9 cellular contexts compared by ENCODE assay signal in genomic region chr2:138779451-138780440, GRCh38. TPM values are rescaled to one million over a fixed set of nuclear protein-coding genes. Genes with fewer than 3 reads are reported as not detected.
DNase-seq lines count a peak whose midpoint lies in the region; ATAC-seq, FAIRE-seq and TF ChIP-seq lines count a peak whose summit lies in the region.
"Had no signal": no experiment of that assay in that cellular context is flagged by ENCODE, and none has a peak within 500 bp of the region (broad histone marks: within the 10 kb centered on the region; RNA-seq: fewer than 3 reads in every experiment).

TSS of gene NXPH2 (minus strand) at chr2:138780390. CDS start at chr2:138780241, 149 bp downstream.

- no peaks in the 10 kb centered on the region for H3K9me3 ChIP-seq in right lobe of liver
- no peaks in the 10 kb centered on the region for H3K9me3 ChIP-seq in thoracic aorta

- H3K4me3 ChIP-seq in bronchial epithelial cell (ENCODE audit: low read depth, low read length) (peak within 1 kb of the TSS; percentile 5), right lobe of liver (peak within 1 kb of the TSS; percentile 12 to 33 (median 16)), thoracic aorta (peak within 1 kb of the TSS; percentile 65)

- TF ChIP-seq POLR2A in right lobe of liver (IDR thresholded peaks at IDR 0.05), result no peak

- peaks cover 32% of the 10 kb centered on the region for H3K27me3 ChIP-seq in bronchial epithelial cell (ENCODE audit: control insufficient read depth, insufficient read depth, low read length)
- peaks cover 0 to 17% of the 10 kb centered on the region in 2 donors for H3K27me3 ChIP-seq in right lobe of liver
- peaks cover 5% of the 10 kb centered on the region for H3K27me3 ChIP-seq in thoracic aorta (replicated peaks; ENCODE audit: insufficient read depth)

- intact Hi-C loops in right lobe of liver (cut with DNase I), result no loop called here

- H3K27ac ChIP-seq in right lobe of liver (no peak within 1 kb of the TSS), thoracic aorta (no peak within 1 kb of the TSS)

- FAIRE-seq in bronchial epithelial cell (lab: Jason Lieb, UNC), result no peak

- peak in 2 of 3 experiments; percentile 26 to 28 for DNase-seq in NCI-H1417 (lab: John Stamatoyannopoulos, UW)
- DNase-seq in NCI-H1417 treated with DMSO at 0.1 percent for 48 hours (lab: John Stamatoyannopoulos, UW), result no peak
- DNase-seq in bronchial epithelial cell (ENCODE audit: low read depth), result no peak
- no peak for DNase-seq in right lobe of liver
- DNase-seq in thoracic aorta (ENCODE audit: low spot score), result no peak
- no peak for DNase-seq in activated gamma-delta T cell (lab: John Stamatoyannopoulos, UW)
- no peak for DNase-seq in SIG-M5 treated with dmso at 0.1 percent for 504 hours (lab: John Stamatoyannopoulos, UW; ENCODE audit: unreplicated experiment)
- DNase-seq in effector CD4-positive, alpha-beta T cell, result no peak
- DNase-seq: midbrain had no signal

- peaks cover 0 to 17% (median 0%) of the 10 kb centered on the region in 4 donors for H3K4me1 ChIP-seq in right lobe of liver
- H3K4me1 ChIP-seq in thoracic aorta (ENCODE audit: control insufficient read depth in 1 of 2, low read depth in 2 of 2), result peaks cover 0 to 16% of the 10 kb centered on the region in 2 donors

- WGBS in right lobe of liver (ENCODE audit: insufficient coverage, low coverage, low lambda C conversion rate, missing lambda C conversion rate), result under 1% methylated on average over 25 of the region's 73 CpGs

- TF ChIP-seq CTCF in bronchial epithelial cell (IDR thresholded peaks at IDR 0.05; ENCODE audit: insufficient read depth, low read length, severe bottlenecking), result no peak
- no peak for TF ChIP-seq CTCF in right lobe of liver (IDR thresholded peaks at IDR 0.05)
- no peak for TF ChIP-seq CTCF in thoracic aorta (IDR thresholded peaks at IDR 0.05)

- peak in 3 of 4 donors; percentile 30 to 44 (median 33) for ATAC-seq in right lobe of liver
- no peak for ATAC-seq in thoracic aorta (ENCODE audit: insufficient number of reproducible peaks, low FRiP score, low read depth)

- no peaks in the 10 kb centered on the region for H3K36me3 ChIP-seq in bronchial epithelial cell (ENCODE audit: control insufficient read depth, insufficient read depth, low read length)
- no peaks in the 10 kb centered on the region for H3K36me3 ChIP-seq in right lobe of liver
- H3K36me3 ChIP-seq in thoracic aorta, result no peaks in the 10 kb centered on the region

RNA-seq across cellular contexts. Expression of gene NXPH2, which starts in this region (rescaled TPM):
- total RNA-seq in bronchial epithelial cell (not detected in 2 replicates), right lobe of liver (not detected), thoracic aorta (not detected)

Comparison
In these comparisons a context has a peak if more than half of its experiments do, and no peak if none do; other contexts are left out.
1. DNase-seq: peak in NCI-H1417 (2 of 3); none in NCI-H1417 treated with DMSO at 0.1 percent for 48 hours (single experiment), bronchial epithelial cell (single experiment), right lobe of liver (0 of 3), thoracic aorta (single experiment), activated gamma-delta T cell (single experiment), SIG-M5 treated with dmso at 0.1 percent for 504 hours (single experiment) and effector CD4-positive, alpha-beta T cell (single experiment).
2. Peak in ATAC-seq and H3K4me3 ChIP-seq in right lobe of liver; RNA of the gene not detected or under 1 TPM.
3. H3K4me3 ChIP-seq: peak in every context shown above with its lines; median percentile 65 in thoracic aorta; 16 in right lobe of liver; 5 in bronchial epithelial cell.